Comparison of ENCODE assay signal across 29 cellular contexts in the genomic region with DNA sequence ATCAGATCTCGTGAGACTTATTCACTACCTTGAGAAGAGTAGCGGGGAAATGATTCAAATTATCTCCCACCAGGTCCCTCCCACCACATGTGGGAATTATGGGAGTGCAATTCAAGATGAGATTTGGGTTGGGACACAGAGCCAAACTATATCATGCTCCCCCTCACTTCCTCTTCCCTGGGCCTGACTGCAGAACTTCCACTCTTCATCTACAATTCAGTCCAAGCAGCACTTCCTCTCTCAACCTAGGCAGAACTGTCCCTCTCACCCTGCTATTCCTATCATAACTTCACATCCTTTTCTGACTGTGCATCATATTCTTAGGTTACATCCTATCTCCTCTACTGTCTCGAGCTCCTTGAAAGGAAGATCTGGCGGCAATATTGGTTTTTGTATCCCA.
"Had no signal": no experiment of that assay in that cellular context is flagged by ENCODE, and none has a peak within 500 bp of the region (broad histone marks: within the 10 kb centered on the region; RNA-seq: fewer than 3 reads in every experiment).

No MANE protein-coding gene starts in this region.

- H3K4me2 ChIP-seq: KMS-11 had no signal

- ATAC-seq: activated CD8-positive, alpha-beta T cell treated with anti-CD3 and anti-CD28 coated beads, Interleukin-2, amount 10 ng/mL, durations not matched to agents 7 days and 5 days; activated naive CD8-positive, alpha-beta T cell treated with anti-CD3 and anti-CD28 coated beads, Interleukin-2, amount 50 U/mL, for 24 hours; body of pancreas; SK-N-SH treated with all-trans-retinoic acid at 6 μM for 48 hours; T-helper 17 cell; WTC11 had no signal

- H3K36me3 ChIP-seq: ascending aorta, Peyer's patch, SJSA1 had no signal

- FAIRE-seq: bronchial epithelial cell had no signal

- H3K4me3 ChIP-seq: ascending aorta, body of pancreas, Peyer's patch, SJSA1 had no signal

- DNase-seq: activated CD4-positive, alpha-beta T cell treated with anti-CD3 and anti-CD28 coated beads for 48 hours; activated CD4-positive, alpha-beta T cell treated with anti-CD3 and anti-CD28 coated beads, Interleukin-2, amount 50 U/mL, for 4 hours; activated CD4-positive, CD25-positive, alpha-beta regulatory T cell treated with anti-CD3 and anti-CD28 coated beads, Interleukin-2, amount 50 U/mL, for 72 hours; activated CD8-positive, alpha-beta memory T cell treated with anti-CD3 and anti-CD28 coated beads, Interleukin-2, amount 50 U/mL, for 48 hours; activated CD8-positive, alpha-beta T cell treated with anti-CD3 and anti-CD28 coated beads, Interleukin-2, amount 10 ng/mL, durations not matched to agents 7 days and 5 days; activated naive CD8-positive, alpha-beta T cell treated with anti-CD3 and anti-CD28 coated beads, Interleukin-2, amount 50 U/mL, for 24 hours; activated T-cell treated with anti-CD3 and anti-CD28 coated beads, Interleukin-2, amount 50 U/mL, for 1 hour; amniotic stem cell; body of pancreas; IMR-90; MM.1S; NCI-H1105; NCI-H1436; NCI-H1694 treated with DMSO at 0.1 percent for 48 hours; NCI-H2029 treated with DMSO at 0.1 percent for 48 hours; NCI-H510A treated with DMSO at 0.1 percent for 48 hours; NCI-H69; NK-92 treated with Interleukin-12 subunit alpha and Interleukin-12 subunit beta, amount 100 ng/mL, for 24 hours; Peyer's patch; Right ventricle myocardium superior; T-helper 17 cell; T-helper 9 cell had no signal

- H3K9me3 ChIP-seq: ascending aorta, body of pancreas, Peyer's patch, SJSA1 had no signal

- H3K9ac ChIP-seq: KMS-11 had no signal

- H3K27ac ChIP-seq: ascending aorta, body of pancreas, KMS-11, Peyer's patch, RWPE1, SJSA1 had no signal

- H3K4me1 ChIP-seq: ascending aorta, body of pancreas, Peyer's patch, SJSA1 had no signal

- H3K27me3 ChIP-seq: ascending aorta, body of pancreas, Peyer's patch, SJSA1 had no signal
